ENCODE assay signal across 8 cellular contexts in genomic region chr5:87116821-87117512, GRCh38.
DNase-seq lines count a peak whose midpoint lies in the region; ATAC-seq and TF ChIP-seq lines count a peak whose summit lies in the region.

No MANE protein-coding gene starts in this region.

- H3K4ac ChIP-seq in mesendoderm (ENCODE audit: low read depth, low read length): no peak overlapping the region

- ATAC-seq in GM18861 (IDR thresholded peaks at IDR 0.05; ENCODE audit: unreplicated experiment) (peak; percentile 82), GM21526 (IDR thresholded peaks at IDR 0.05; ENCODE audit: low FRiP score, unreplicated experiment) (peak; percentile 85), HG03432 (IDR thresholded peaks at IDR 0.05; ENCODE audit: unreplicated experiment) (peak; percentile 85)

- no peaks in the 10 kb centered on the region for H3K36me3 ChIP-seq in mesendoderm (ENCODE audit: control insufficient read depth, insufficient read depth, low read length)

- no peak overlapping the region for H3K23ac ChIP-seq in mesendoderm (ENCODE audit: low read length)

- H2BK5ac ChIP-seq in mesendoderm (ENCODE audit: low read length): no peak overlapping the region

- H3K4me3 ChIP-seq in epithelial cell of esophagus (ENCODE audit: low read length) (no peak overlapping the region), mesendoderm (ENCODE audit: low read length) (no peak overlapping the region)

- DNase-seq in epithelial cell of esophagus (ENCODE audit: low read depth) (peak; percentile 42), SK-N-DZ (ENCODE audit: low spot score) (no peak), mesendoderm (no peak), NCI-H524 treated with DMSO at 0.1 percent for 48 hours (lab: John Stamatoyannopoulos, UW) (no peak)
- no peak for DNase-seq in stimulated activated CD4-positive, alpha-beta T cell treated with anti-CD3 and anti-CD28 coated beads, Interleukin-15, amount 100 ng/mL, for 24 hours

- H3K27ac ChIP-seq in mesendoderm (ENCODE audit: low read depth, low read length): no peak overlapping the region

- H3K4me1 ChIP-seq in mesendoderm (ENCODE audit: control insufficient read depth, low read depth, low read length): no peaks in the 10 kb centered on the region

- WGBS in mesendoderm (ENCODE audit: extremely low coverage, insufficient coverage, low lambda C conversion rate): no CpG with 5 or more reads among the region's 2 CpGs

- no peak overlapping the region for H2BK120ac ChIP-seq in mesendoderm (ENCODE audit: low read depth, low read length)

- H3K4me2 ChIP-seq in mesendoderm (ENCODE audit: low read length): no peak overlapping the region

- H4K8ac ChIP-seq in mesendoderm (ENCODE audit: low read depth, low read length): no peak overlapping the region

- H3K27me3 ChIP-seq in mesendoderm (ENCODE audit: insufficient read depth, low read length, poor library complexity): no peaks in the 10 kb centered on the region

- no peak overlapping the region for H2BK15ac ChIP-seq in mesendoderm (replicated peaks; ENCODE audit: low read depth)

- no peak overlapping the region for H3K56ac ChIP-seq in mesendoderm (ENCODE audit: low read length)

- TF ChIP-seq CTCF in epithelial cell of esophagus (IDR thresholded peaks at IDR 0.05; ENCODE audit: insufficient read depth, low read depth, low read length, missing control alignments): no peak

- no peak overlapping the region for H3K18ac ChIP-seq in mesendoderm (ENCODE audit: low read length)

- H3K9ac ChIP-seq in mesendoderm (ENCODE audit: low read length): no peak overlapping the region

- H4K5ac ChIP-seq in mesendoderm (ENCODE audit: low read length): no peak overlapping the region

- no peaks in the 10 kb centered on the region for H3K79me1 ChIP-seq in mesendoderm (ENCODE audit: low read length)

- no peak overlapping the region for H2AK5ac ChIP-seq in mesendoderm (ENCODE audit: low read length)

- no peaks in the 10 kb centered on the region for H3K79me2 ChIP-seq in mesendoderm (ENCODE audit: control insufficient read depth, insufficient read depth, low read length)
